Comparison of ENCODE assay signal across 1 cellular context in genomic region chr4:152462047-152462446, GRCh38.
TF ChIP-seq lines count a peak whose summit lies in the region.

No MANE protein-coding gene starts in this region.

TF ChIP-seq in GM12878, 131 proteins besides CTCF, POLR2A, EP300 and RAD21 (continued from another document):
- TF ChIP-seq ZNF24 (IDR thresholded peaks at IDR 0.05) (0 out of 2 replicates have a peak, but pooled peaks have one; percentile 32), EED (IDR thresholded peaks at IDR 0.05; ENCODE audit: low read depth) (peak; percentile 34; the same call in 1 of the 2 replicates), ZBTB33 (IDR thresholded peaks at IDR 0.05) (no peak), CEBPB (IDR thresholded peaks at IDR 0.05; ENCODE audit: borderline replicate concordance in 1 of 2, low read depth in 2 of 2, low read length in 2 of 2) (no peak)
TF ChIP-seq in GM12878: peak in this region for 10.
